ENCODE assay signal across 1 cellular context in the genomic region with DNA sequence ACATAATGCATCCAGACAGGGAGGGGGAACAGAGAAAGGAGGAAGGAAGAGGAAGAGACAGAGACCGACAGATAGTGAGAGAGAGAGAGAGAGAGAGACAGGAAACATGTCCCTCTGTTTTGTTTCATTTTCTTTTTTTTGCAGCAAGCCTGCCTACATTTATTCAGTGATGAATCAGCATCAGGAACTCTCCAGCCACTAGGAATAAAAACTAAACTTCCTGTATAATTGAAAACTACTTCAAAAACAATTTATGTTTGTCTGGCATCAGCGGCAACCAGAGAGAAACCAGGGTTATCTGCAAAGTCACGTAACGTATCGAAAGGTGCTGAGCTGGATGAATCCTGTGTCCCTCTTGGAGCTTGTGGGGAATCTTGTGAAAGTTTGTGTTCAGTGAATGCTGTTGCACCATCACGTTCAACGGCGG.
TF ChIP-seq lines count a peak whose summit lies in the region.

No MANE protein-coding gene starts in this region.

TF ChIP-seq in GM23338, 12 proteins besides CTCF, POLR2A, EP300 and RAD21 (continued from another document):
- TF ChIP-seq, protein P1, sequence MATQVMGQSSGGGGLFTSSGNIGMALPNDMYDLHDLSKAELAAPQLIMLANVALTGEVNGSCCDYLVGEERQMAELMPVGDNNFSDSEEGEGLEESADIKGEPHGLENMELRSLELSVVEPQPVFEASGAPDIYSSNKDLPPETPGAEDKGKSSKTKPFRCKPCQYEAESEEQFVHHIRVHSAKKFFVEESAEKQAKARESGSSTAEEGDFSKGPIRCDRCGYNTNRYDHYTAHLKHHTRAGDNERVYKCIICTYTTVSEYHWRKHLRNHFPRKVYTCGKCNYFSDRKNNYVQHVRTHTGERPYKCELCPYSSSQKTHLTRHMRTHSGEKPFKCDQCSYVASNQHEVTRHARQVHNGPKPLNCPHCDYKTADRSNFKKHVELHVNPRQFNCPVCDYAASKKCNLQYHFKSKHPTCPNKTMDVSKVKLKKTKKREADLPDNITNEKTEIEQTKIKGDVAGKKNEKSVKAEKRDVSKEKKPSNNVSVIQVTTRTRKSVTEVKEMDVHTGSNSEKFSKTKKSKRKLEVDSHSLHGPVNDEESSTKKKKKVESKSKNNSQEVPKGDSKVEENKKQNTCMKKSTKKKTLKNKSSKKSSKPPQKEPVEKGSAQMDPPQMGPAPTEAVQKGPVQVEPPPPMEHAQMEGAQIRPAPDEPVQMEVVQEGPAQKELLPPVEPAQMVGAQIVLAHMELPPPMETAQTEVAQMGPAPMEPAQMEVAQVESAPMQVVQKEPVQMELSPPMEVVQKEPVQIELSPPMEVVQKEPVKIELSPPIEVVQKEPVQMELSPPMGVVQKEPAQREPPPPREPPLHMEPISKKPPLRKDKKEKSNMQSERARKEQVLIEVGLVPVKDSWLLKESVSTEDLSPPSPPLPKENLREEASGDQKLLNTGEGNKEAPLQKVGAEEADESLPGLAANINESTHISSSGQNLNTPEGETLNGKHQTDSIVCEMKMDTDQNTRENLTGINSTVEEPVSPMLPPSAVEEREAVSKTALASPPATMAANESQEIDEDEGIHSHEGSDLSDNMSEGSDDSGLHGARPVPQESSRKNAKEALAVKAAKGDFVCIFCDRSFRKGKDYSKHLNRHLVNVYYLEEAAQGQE (IDR thresholded peaks at IDR 0.05; ENCODE audit: unreplicated experiment), result no peak
- TF ChIP-seq, protein P2, sequence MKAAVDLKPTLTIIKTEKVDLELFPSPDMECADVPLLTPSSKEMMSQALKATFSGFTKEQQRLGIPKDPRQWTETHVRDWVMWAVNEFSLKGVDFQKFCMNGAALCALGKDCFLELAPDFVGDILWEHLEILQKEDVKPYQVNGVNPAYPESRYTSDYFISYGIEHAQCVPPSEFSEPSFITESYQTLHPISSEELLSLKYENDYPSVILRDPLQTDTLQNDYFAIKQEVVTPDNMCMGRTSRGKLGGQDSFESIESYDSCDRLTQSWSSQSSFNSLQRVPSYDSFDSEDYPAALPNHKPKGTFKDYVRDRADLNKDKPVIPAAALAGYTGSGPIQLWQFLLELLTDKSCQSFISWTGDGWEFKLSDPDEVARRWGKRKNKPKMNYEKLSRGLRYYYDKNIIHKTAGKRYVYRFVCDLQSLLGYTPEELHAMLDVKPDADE (IDR thresholded peaks at IDR 0.05), result no peak
- TF ChIP-seq POLR2AphosphoS5 (IDR thresholded peaks at IDR 0.05; ENCODE audit: low read depth), result no peak
- no peak for TF ChIP-seq EZH2 (IDR thresholded peaks at IDR 0.05; ENCODE audit: low read depth, unreplicated experiment)
- TF ChIP-seq EZH2phosphoT487 (IDR thresholded peaks at IDR 0.05; ENCODE audit: unreplicated experiment), result no peak
- no peak for TF ChIP-seq STAT1 (IDR thresholded peaks at IDR 0.05; ENCODE audit: unreplicated experiment)
- TF ChIP-seq, protein P3, sequence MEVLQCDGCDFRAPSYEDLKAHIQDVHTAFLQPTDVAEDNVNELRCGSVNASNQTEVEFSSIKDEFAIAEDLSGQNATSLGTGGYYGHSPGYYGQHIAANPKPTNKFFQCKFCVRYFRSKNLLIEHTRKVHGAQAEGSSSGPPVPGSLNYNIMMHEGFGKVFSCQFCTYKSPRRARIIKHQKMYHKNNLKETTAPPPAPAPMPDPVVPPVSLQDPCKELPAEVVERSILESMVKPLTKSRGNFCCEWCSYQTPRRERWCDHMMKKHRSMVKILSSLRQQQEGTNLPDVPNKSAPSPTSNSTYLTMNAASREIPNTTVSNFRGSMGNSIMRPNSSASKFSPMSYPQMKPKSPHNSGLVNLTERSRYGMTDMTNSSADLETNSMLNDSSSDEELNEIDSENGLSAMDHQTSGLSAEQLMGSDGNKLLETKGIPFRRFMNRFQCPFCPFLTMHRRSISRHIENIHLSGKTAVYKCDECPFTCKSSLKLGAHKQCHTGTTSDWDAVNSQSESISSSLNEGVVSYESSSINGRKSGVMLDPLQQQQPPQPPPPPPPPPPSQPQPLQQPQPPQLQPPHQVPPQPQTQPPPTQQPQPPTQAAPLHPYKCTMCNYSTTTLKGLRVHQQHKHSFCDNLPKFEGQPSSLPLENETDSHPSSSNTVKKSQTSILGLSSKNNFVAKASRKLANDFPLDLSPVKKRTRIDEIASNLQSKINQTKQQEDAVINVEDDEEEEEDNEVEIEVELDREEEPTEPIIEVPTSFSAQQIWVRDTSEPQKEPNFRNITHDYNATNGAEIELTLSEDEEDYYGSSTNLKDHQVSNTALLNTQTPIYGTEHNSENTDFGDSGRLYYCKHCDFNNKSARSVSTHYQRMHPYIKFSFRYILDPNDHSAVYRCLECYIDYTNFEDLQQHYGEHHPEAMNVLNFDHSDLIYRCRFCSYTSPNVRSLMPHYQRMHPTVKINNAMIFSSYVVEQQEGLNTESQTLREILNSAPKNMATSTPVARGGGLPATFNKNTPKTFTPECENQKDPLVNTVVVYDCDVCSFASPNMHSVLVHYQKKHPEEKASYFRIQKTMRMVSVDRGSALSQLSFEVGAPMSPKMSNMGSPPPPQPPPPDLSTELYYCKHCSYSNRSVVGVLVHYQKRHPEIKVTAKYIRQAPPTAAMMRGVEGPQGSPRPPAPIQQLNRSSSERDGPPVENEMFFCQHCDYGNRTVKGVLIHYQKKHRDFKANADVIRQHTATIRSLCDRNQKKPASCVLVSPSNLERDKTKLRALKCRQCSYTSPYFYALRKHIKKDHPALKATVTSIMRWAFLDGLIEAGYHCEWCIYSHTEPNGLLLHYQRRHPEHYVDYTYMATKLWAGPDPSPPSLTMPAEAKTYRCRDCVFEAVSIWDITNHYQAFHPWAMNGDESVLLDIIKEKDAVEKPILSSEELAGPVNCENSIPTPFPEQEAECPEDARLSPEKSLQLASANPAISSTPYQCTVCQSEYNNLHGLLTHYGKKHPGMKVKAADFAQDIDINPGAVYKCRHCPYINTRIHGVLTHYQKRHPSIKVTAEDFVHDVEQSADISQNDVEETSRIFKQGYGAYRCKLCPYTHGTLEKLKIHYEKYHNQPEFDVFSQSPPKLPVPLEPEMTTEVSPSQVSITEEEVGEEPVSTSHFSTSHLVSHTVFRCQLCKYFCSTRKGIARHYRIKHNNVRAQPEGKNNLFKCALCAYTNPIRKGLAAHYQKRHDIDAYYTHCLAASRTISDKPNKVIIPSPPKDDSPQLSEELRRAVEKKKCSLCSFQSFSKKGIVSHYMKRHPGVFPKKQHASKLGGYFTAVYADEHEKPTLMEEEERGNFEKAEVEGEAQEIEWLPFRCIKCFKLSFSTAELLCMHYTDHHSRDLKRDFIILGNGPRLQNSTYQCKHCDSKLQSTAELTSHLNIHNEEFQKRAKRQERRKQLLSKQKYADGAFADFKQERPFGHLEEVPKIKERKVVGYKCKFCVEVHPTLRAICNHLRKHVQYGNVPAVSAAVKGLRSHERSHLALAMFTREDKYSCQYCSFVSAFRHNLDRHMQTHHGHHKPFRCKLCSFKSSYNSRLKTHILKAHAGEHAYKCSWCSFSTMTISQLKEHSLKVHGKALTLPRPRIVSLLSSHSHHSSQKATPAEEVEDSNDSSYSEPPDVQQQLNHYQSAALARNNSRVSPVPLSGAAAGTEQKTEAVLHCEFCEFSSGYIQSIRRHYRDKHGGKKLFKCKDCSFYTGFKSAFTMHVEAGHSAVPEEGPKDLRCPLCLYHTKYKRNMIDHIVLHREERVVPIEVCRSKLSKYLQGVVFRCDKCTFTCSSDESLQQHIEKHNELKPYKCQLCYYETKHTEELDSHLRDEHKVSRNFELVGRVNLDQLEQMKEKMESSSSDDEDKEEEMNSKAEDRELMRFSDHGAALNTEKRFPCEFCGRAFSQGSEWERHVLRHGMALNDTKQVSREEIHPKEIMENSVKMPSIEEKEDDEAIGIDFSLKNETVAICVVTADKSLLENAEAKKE (CRISPR knock-in tag; IDR thresholded peaks at IDR 0.05), result no peak
